27 cellular contexts compared by ENCODE assay signal in genomic region chr10:47308775-47309174, GRCh38. TPM values are rescaled to one million over a fixed set of nuclear protein-coding genes. Genes with fewer than 3 reads are reported as not detected.
"Had no signal": no experiment of that assay in that cellular context is flagged by ENCODE, and none has a peak within 500 bp of the region (broad histone marks: within the 10 kb centered on the region; RNA-seq: fewer than 3 reads in every experiment).

No MANE protein-coding gene starts in this region.

- H3K9me3 Mint-ChIP-seq: IgD-negative memory B cell had no signal

- ATAC-seq: K562, Panc1, PC-3, Right ventricle myocardium inferior had no signal

- H3K27ac Mint-ChIP-seq: IgD-negative memory B cell had no signal

- H3K9ac ChIP-seq: KMS-11 had no signal

- H3K36me3 ChIP-seq: MG63, SJSA1 had no signal

- H3K27ac ChIP-seq: KMS-11, SJSA1, SK-N-MC had no signal

- H3K9me3 ChIP-seq: MG63, SJSA1 had no signal

- H3K27me3 ChIP-seq: MG63 had no signal

- H3K36me3 Mint-ChIP-seq: IgD-negative memory B cell had no signal

- H3K4me3 Mint-ChIP-seq: IgD-negative memory B cell had no signal

- H3K4me3 ChIP-seq: K562, MG63, SJSA1, SK-N-MC had no signal

- FAIRE-seq: K562 had no signal

- DNase-seq: MG63; NCI-H1092; NCI-H1417 treated with DMSO at 0.1 percent for 48 hours; NCI-H146; NCI-H1694 treated with DMSO at 0.1 percent for 48 hours; NCI-H1930; NCI-H2081; NCI-H2107; NCI-H2227 treated with DMSO at 0.1 percent for 48 hours; NCI-H524; NCI-H526 treated with DMSO at 0.1 percent for 48 hours; NCI-H748 treated with DMSO at 0.1 percent for 48 hours; NK-92 treated with Interleukin-12 subunit alpha and Interleukin-12 subunit beta, amount 100 ng/mL, for 24 hours; SIG-M5 had no signal

- H3K4me1 ChIP-seq: SJSA1 had no signal

- H3K4me2 ChIP-seq: KMS-11 had no signal

RNA-seq across cellular contexts. Expression of gene GDF10, which starts 8.8 kb away (rescaled TPM):
- total RNA-seq: HT1080, LHCN-M2, NCI-H460, OCI-LY7, PC-3, RPMI7951, SJSA1 had no signal
- polyA plus RNA-seq: IgD-negative memory B cell had no signal

RNA-seq across cellular contexts. Expression of gene GDF2, which starts 13.5 kb away (rescaled TPM):
- total RNA-seq: HT1080, LHCN-M2, NCI-H460, OCI-LY7, PC-3, Right ventricle myocardium inferior, RPMI7951, SJSA1 had no signal
- polyA plus RNA-seq: IgD-negative memory B cell had no signal

RNA-seq across cellular contexts. Expression of gene RBP3, which starts 39.4 kb away (rescaled TPM):
- total RNA-seq: HT1080, K562, LHCN-M2, NCI-H460, OCI-LY7, PC-3, Right ventricle myocardium inferior, RPMI7951, SJSA1 had no signal
- polyA plus RNA-seq: IgD-negative memory B cell, K562 had no signal
